ENCODE assay signal across 10 cellular contexts in genomic region chr18:9106094-9106493, GRCh38. TPM values are rescaled to one million over a fixed set of nuclear protein-coding genes. Genes with fewer than 3 reads are reported as not detected.
DNase-seq lines count a peak whose midpoint lies in the region; ATAC-seq and FAIRE-seq lines count a peak whose summit lies in the region.
"Had no signal": no experiment of that assay in that cellular context is flagged by ENCODE, and none has a peak within 500 bp of the region (broad histone marks: within the 10 kb centered on the region; RNA-seq: fewer than 3 reads in every experiment).

No MANE protein-coding gene starts in this region.

- no peaks in the 10 kb centered on the region for H3K9me3 Mint-ChIP-seq in activated CD4-positive, alpha-beta T cell treated with anti-CD3 and anti-CD28 coated beads, Interleukin-2, amount 10 ng/mL, durations not matched to agents 7 days and 5 days
- no peaks in the 10 kb centered on the region for H3K9me3 Mint-ChIP-seq in activated T-helper 17 cell treated with anti-CD3 and anti-CD28 coated beads, Interleukin-2, amount 50 U/mL, for 72 hours
- no peaks in the 10 kb centered on the region for H3K9me3 Mint-ChIP-seq in stimulated activated naive CD8-positive, alpha-beta T cell treated with anti-CD3 and anti-CD28 coated beads, Interleukin-15, amount 100 ng/mL, for 72 hours

- H3K27me3 ChIP-seq in iPS-15b (ENCODE audit: control insufficient read depth, insufficient read depth, low read length) = no peaks in the 10 kb centered on the region

- CTCF ChIA-PET in activated CD4-positive, alpha-beta T cell treated with anti-CD3 and anti-CD28 coated beads, Interleukin-2, amount 10 ng/mL, durations not matched to agents 7 days and 5 days (lab: Charles Lee) = interaction anchor here (0.9 to 2.1 kb wide), 3 partner anchors 10 to 20 kb away, joined by 3 to 8 read pairs (median 4); no protein-coding TSS in a partner anchor

- peak overlapping the region; percentile 93 for H3K4me3 Mint-ChIP-seq in activated CD4-positive, alpha-beta T cell treated with anti-CD3 and anti-CD28 coated beads, Interleukin-2, amount 10 ng/mL, durations not matched to agents 7 days and 5 days
- H3K4me3 Mint-ChIP-seq in activated T-helper 17 cell treated with anti-CD3 and anti-CD28 coated beads, Interleukin-2, amount 50 U/mL, for 72 hours = peak overlapping the region; percentile 100
- H3K4me3 Mint-ChIP-seq in stimulated activated naive CD8-positive, alpha-beta T cell treated with anti-CD3 and anti-CD28 coated beads, Interleukin-15, amount 100 ng/mL, for 72 hours = peak overlapping the region; percentile 95

- H3K36me3 ChIP-seq in iPS-15b (ENCODE audit: control insufficient read depth, insufficient read depth, low read length) = no peaks in the 10 kb centered on the region

- FAIRE-seq in frontal cortex (lab: Jason Lieb, UNC) = no peak

- no peaks in the 10 kb centered on the region for H3K9me3 ChIP-seq in iPS-15b (ENCODE audit: control insufficient read depth, insufficient read depth, low read length)

- H3K4me3 ChIP-seq in iPS-15b (ENCODE audit: low read depth, low read length) = peak overlapping the region; percentile 89

- peaks cover 68% of the 10 kb centered on the region for H3K36me3 Mint-ChIP-seq in activated CD4-positive, alpha-beta T cell treated with anti-CD3 and anti-CD28 coated beads, Interleukin-2, amount 10 ng/mL, durations not matched to agents 7 days and 5 days (ENCODE audit: low read depth)
- peaks cover 92% of the 10 kb centered on the region for H3K36me3 Mint-ChIP-seq in activated T-helper 17 cell treated with anti-CD3 and anti-CD28 coated beads, Interleukin-2, amount 50 U/mL, for 72 hours (ENCODE audit: low read depth)

- H3K27ac Mint-ChIP-seq in activated CD4-positive, alpha-beta T cell treated with anti-CD3 and anti-CD28 coated beads, Interleukin-2, amount 10 ng/mL, durations not matched to agents 7 days and 5 days = peak overlapping the region; percentile 76
- peak overlapping the region; percentile 99 for H3K27ac Mint-ChIP-seq in activated T-helper 17 cell treated with anti-CD3 and anti-CD28 coated beads, Interleukin-2, amount 50 U/mL, for 72 hours
- peak overlapping the region in 1 of 2 donors; percentile 30 for H3K27ac Mint-ChIP-seq in stimulated activated naive CD8-positive, alpha-beta T cell treated with anti-CD3 and anti-CD28 coated beads, Interleukin-15, amount 100 ng/mL, for 72 hours

- DNase-seq in activated CD4-positive, alpha-beta T cell treated with anti-CD3 and anti-CD28 coated beads, Interleukin-2, amount 10 ng/mL, durations not matched to agents 7 days and 5 days = no peak
- no peak for DNase-seq in activated CD4-positive, alpha-beta T cell treated with anti-CD3 and anti-CD28 coated beads, Interleukin-2, amount 50 U/mL, for 4 hours
- DNase-seq in stimulated activated naive CD8-positive, alpha-beta T cell treated with anti-CD3 and anti-CD28 coated beads, Interleukin-15, amount 100 ng/mL, for 72 hours = no peak
- DNase-seq in frontal cortex (ENCODE audit: low spot score in 2 of 2) = no peak
- DNase-seq in NOMO-1 treated with dmso at 0.1 percent for 144 hours (lab: John Stamatoyannopoulos, UW; ENCODE audit: unreplicated experiment) = no peak
- no peak for DNase-seq in pons (ENCODE audit: low spot score)
- DNase-seq: NCI-H2081 treated with DMSO at 0.1 percent for 48 hours, occipital lobe had no signal

- POLR2A ChIA-PET in activated CD4-positive, alpha-beta T cell treated with anti-CD3 and anti-CD28 coated beads, Interleukin-2, amount 10 ng/mL, durations not matched to agents 7 days and 5 days (lab: Charles Lee) = no interaction called here

- H3K4me1 ChIP-seq in iPS-15b (ENCODE audit: control insufficient read depth, insufficient read depth, low read length) = peaks cover 24% of the 10 kb centered on the region

- peaks cover 74% of the 10 kb centered on the region for H3K4me1 Mint-ChIP-seq in activated CD4-positive, alpha-beta T cell treated with anti-CD3 and anti-CD28 coated beads, Interleukin-2, amount 10 ng/mL, durations not matched to agents 7 days and 5 days
- peaks cover 32% of the 10 kb centered on the region for H3K4me1 Mint-ChIP-seq in activated T-helper 17 cell treated with anti-CD3 and anti-CD28 coated beads, Interleukin-2, amount 50 U/mL, for 72 hours
- H3K4me1 Mint-ChIP-seq in stimulated activated naive CD8-positive, alpha-beta T cell treated with anti-CD3 and anti-CD28 coated beads, Interleukin-15, amount 100 ng/mL, for 72 hours = peaks cover 72% of the 10 kb centered on the region

- ATAC-seq in activated T-helper 17 cell treated with anti-CD3 and anti-CD28 coated beads, Interleukin-2, amount 50 U/mL, for 72 hours (replicated peaks) = no peak
- no peak for ATAC-seq in stimulated activated naive CD8-positive, alpha-beta T cell treated with anti-CD3 and anti-CD28 coated beads, Interleukin-15, amount 100 ng/mL, for 72 hours

- H3K27me3 Mint-ChIP-seq in activated CD4-positive, alpha-beta T cell treated with anti-CD3 and anti-CD28 coated beads, Interleukin-2, amount 10 ng/mL, durations not matched to agents 7 days and 5 days = no peaks in the 10 kb centered on the region
- no peaks in the 10 kb centered on the region for H3K27me3 Mint-ChIP-seq in activated T-helper 17 cell treated with anti-CD3 and anti-CD28 coated beads, Interleukin-2, amount 50 U/mL, for 72 hours
- H3K27me3 Mint-ChIP-seq in stimulated activated naive CD8-positive, alpha-beta T cell treated with anti-CD3 and anti-CD28 coated beads, Interleukin-15, amount 100 ng/mL, for 72 hours = no peaks in the 10 kb centered on the region

- H3K9ac ChIP-seq in iPS-15b (ENCODE audit: low read depth, low read length) = no peak overlapping the region

RNA-seq across cellular contexts. Expression of gene NDUFV2, which starts 3.6 kb away (rescaled TPM):
- 100 to 1,000 TPM; 177 to 185 TPM for total RNA-seq in activated CD4-positive, alpha-beta T cell treated with anti-CD3 and anti-CD28 coated beads, Interleukin-2, amount 10 ng/mL, durations not matched to agents 7 days and 5 days
- total RNA-seq in activated T-helper 17 cell treated with anti-CD3 and anti-CD28 coated beads, Interleukin-2, amount 50 U/mL, for 72 hours = 100 to 1,000 TPM; 406 to 520 TPM
- 85.2 TPM for total RNA-seq in frontal cortex

RNA-seq across cellular contexts. Expression of gene ANKRD12, which starts 30.5 kb away (rescaled TPM):
- 100 to 1,000 TPM in 1 of 2 experiments, 10 to 100 TPM in 1; 79.4 to 107 TPM for total RNA-seq in activated CD4-positive, alpha-beta T cell treated with anti-CD3 and anti-CD28 coated beads, Interleukin-2, amount 10 ng/mL, durations not matched to agents 7 days and 5 days
- 100 to 1,000 TPM; 104 to 170 TPM for total RNA-seq in activated T-helper 17 cell treated with anti-CD3 and anti-CD28 coated beads, Interleukin-2, amount 50 U/mL, for 72 hours
- 135 TPM for total RNA-seq in frontal cortex
